26 cellular contexts compared by ENCODE assay signal in the genomic region with DNA sequence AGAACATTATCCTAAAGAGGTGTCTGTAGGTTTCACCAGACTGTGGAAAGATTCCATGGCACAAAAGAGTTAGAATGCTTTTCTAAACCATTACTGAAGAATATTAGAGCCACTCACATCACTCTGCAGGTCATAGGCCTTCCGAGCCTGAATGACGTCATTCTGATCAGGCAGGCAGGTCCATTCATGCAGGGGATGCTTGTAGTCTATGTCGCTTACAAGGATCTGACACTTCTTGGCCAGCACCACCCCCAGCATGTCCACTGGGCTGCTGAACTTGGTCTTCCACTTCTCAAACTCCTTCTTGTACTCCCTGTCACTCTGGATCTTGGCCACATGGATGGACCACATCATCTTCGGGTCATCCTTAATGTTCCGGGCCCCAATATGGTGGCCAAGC.
A peak's percentile ranks its signal among the peaks of the same experiment; 100 is the strongest.
DNase-seq lines count a peak whose midpoint lies in the region; ATAC-seq, FAIRE-seq and TF ChIP-seq lines count a peak whose summit lies in the region.
"Had no signal": no experiment of that assay in that cellular context is flagged by ENCODE, and none has a peak within 500 bp of the region (broad histone marks: within the 10 kb centered on the region; RNA-seq: fewer than 3 reads in every experiment).

No MANE protein-coding gene starts in this region.

- peaks cover 4% of the 10 kb centered on the region for H3K27me3 Mint-ChIP-seq in T-helper 1 cell treated with Interleukin-12 subunit alpha and Interleukin-12 subunit beta and Interleukin-4 antibody, amounts not matched to agents 30 μg/mL and 1 μg/mL, for 36 hours (ENCODE audit: low read depth)
- peaks cover 3% of the 10 kb centered on the region for H3K27me3 Mint-ChIP-seq in activated naive CD8-positive, alpha-beta T cell treated with anti-CD3 and anti-CD28 coated beads, Interleukin-2, amount 10 ng/mL, durations not matched to agents 7 days and 5 days
- H3K27me3 Mint-ChIP-seq in activated naive CD8-positive, alpha-beta T cell treated with anti-CD3 and anti-CD28 coated beads for 36 hours: no peaks in the 10 kb centered on the region
- H3K27me3 Mint-ChIP-seq in glutamatergic neuron (ENCODE audit: unreplicated experiment): peaks cover 1% of the 10 kb centered on the region
- H3K27me3 Mint-ChIP-seq: B cell; CD8-positive, alpha-beta memory T cell had no signal

- no peak overlapping the region for H3K9ac ChIP-seq in GM12878 (ENCODE audit: control insufficient read depth, insufficient read depth, low read length)

- SMC1A ChIA-PET in GM12878 (lab: Charles Lee; ENCODE audit: uncharacterized antibody, unreplicated experiment): no interaction called here

- no peak for TF ChIP-seq CTCF in GM12878 (IDR thresholded peaks at IDR 0.05 in 2 of 3, conservative IDR thresholded peaks at IDR 0.05 in 1 of 3; ENCODE audit: control insufficient read depth in 2 of 3, extremely low read depth in 1 of 3, insufficient read depth in 1 of 3, low read depth in 3 of 3, low read length in 3 of 3)
- TF ChIP-seq CTCF in glutamatergic neuron (IDR thresholded peaks at IDR 0.05; ENCODE audit: partially characterized antibody, unreplicated experiment): no peak

- BruUV-seq in GM12878 (replicated peaks; lab: Mats Ljungman, UMichigan): no TSS peak

- peaks cover 5% of the 10 kb centered on the region for H3K36me3 Mint-ChIP-seq in T-helper 1 cell treated with Interleukin-12 subunit alpha and Interleukin-12 subunit beta and Interleukin-4 antibody, amounts not matched to agents 30 μg/mL and 1 μg/mL, for 36 hours (ENCODE audit: low read depth)
- H3K36me3 Mint-ChIP-seq in activated naive CD8-positive, alpha-beta T cell treated with anti-CD3 and anti-CD28 coated beads, Interleukin-2, amount 10 ng/mL, durations not matched to agents 7 days and 5 days: peaks cover 11% of the 10 kb centered on the region
- H3K36me3 Mint-ChIP-seq in activated naive CD8-positive, alpha-beta T cell treated with anti-CD3 and anti-CD28 coated beads for 36 hours: peaks cover 2% of the 10 kb centered on the region
- H3K36me3 Mint-ChIP-seq in glutamatergic neuron (ENCODE audit: unreplicated experiment): no peaks in the 10 kb centered on the region

- TF ChIP-seq RAD21 in GM12878 (IDR thresholded peaks at IDR 0.05; ENCODE audit: insufficient read depth, low read depth, low read length): no peak

- intact Hi-C loops in GM12878 (cut with micrococcal nuclease; ENCODE audit: unreplicated experiment): loop anchor here (10.0 kb wide), 1 partner anchor 331 kb away; no protein-coding TSS in a partner anchor

- no peak for TF ChIP-seq EP300 in GM12878 (IDR thresholded peaks at IDR 0.05; ENCODE audit: borderline replicate concordance in 1 of 2, control insufficient read depth in 1 of 2, low read depth in 2 of 2, low read length in 2 of 2)

- H3K4me2 ChIP-seq in GM12878 (ENCODE audit: control insufficient read depth, insufficient read depth): no peak overlapping the region

- 83% methylated on average over 5 of the region's 5 CpGs for WGBS in GM12878 (ENCODE audit: insufficient coverage, insufficient replicate concordance, low lambda C conversion rate, missing lambda C conversion rate)

- H4K20me1 ChIP-seq in GM12878 (ENCODE audit: control insufficient read depth, insufficient read depth): no peaks in the 10 kb centered on the region

- POLR2A ChIA-PET in activated naive CD8-positive, alpha-beta T cell treated with anti-CD3 and anti-CD28 coated beads, Interleukin-2, amount 10 ng/mL, durations not matched to agents 7 days and 5 days (lab: Charles Lee): no interaction called here
- POLR2A ChIA-PET in GM12878 (lab: Charles Lee): no interaction called here

- no peak for TF ChIP-seq POLR2A in GM12878 (IDR thresholded peaks at IDR 0.05; ENCODE audit: low read depth, low read length)

- peaks cover 15% of the 10 kb centered on the region for H3K4me1 Mint-ChIP-seq in T-helper 1 cell treated with Interleukin-12 subunit alpha and Interleukin-12 subunit beta and Interleukin-4 antibody, amounts not matched to agents 30 μg/mL and 1 μg/mL, for 36 hours (ENCODE audit: low read depth)
- H3K4me1 Mint-ChIP-seq in activated naive CD8-positive, alpha-beta T cell treated with anti-CD3 and anti-CD28 coated beads, Interleukin-2, amount 10 ng/mL, durations not matched to agents 7 days and 5 days: peaks cover 14% of the 10 kb centered on the region
- H3K4me1 Mint-ChIP-seq in activated naive CD8-positive, alpha-beta T cell treated with anti-CD3 and anti-CD28 coated beads for 36 hours: peaks cover 7% of the 10 kb centered on the region
- no peaks in the 10 kb centered on the region for H3K4me1 Mint-ChIP-seq in glutamatergic neuron (ENCODE audit: low read depth, unreplicated experiment)

- H3K79me2 ChIP-seq in GM12878 (ENCODE audit: control insufficient read depth, insufficient read depth, low read length): no peaks in the 10 kb centered on the region

- peak overlapping the region; percentile 22 for H3K4me3 Mint-ChIP-seq in T-helper 1 cell treated with Interleukin-12 subunit alpha and Interleukin-12 subunit beta and Interleukin-4 antibody, amounts not matched to agents 30 μg/mL and 1 μg/mL, for 36 hours
- no peak overlapping the region for H3K4me3 Mint-ChIP-seq in activated naive CD8-positive, alpha-beta T cell treated with anti-CD3 and anti-CD28 coated beads, Interleukin-2, amount 10 ng/mL, durations not matched to agents 7 days and 5 days
- no peak overlapping the region for H3K4me3 Mint-ChIP-seq in activated naive CD8-positive, alpha-beta T cell treated with anti-CD3 and anti-CD28 coated beads for 36 hours
- no peak overlapping the region for H3K4me3 Mint-ChIP-seq in glutamatergic neuron (ENCODE audit: unreplicated experiment)
- H3K4me3 Mint-ChIP-seq: B cell; CD8-positive, alpha-beta memory T cell; HFFc6 had no signal

- no peak for FAIRE-seq in GM12878 (lab: Jason Lieb, UNC)
- FAIRE-seq: HTR-8/SVneo, RCC 7860 had no signal

- H3K27ac ChIP-seq in GM12878 (ENCODE audit: control insufficient read depth, insufficient read depth): no peak overlapping the region
- H3K27ac ChIP-seq: 22Rv1, C4-2B had no signal

- DNase-seq in T-helper 1 cell (no peak), GM12878 (ENCODE audit: low read depth, low spot score) (no peak), glutamatergic neuron (no peak), T-helper 9 cell (no peak)
- no peak for DNase-seq in activated naive CD8-positive, alpha-beta T cell treated with anti-CD3 and anti-CD28 coated beads, Interleukin-2, amount 10 ng/mL, durations not matched to agents 7 days and 5 days
- DNase-seq in activated naive CD8-positive, alpha-beta T cell treated with anti-CD3 and anti-CD28 coated beads for 36 hours: no peak
- DNase-seq: Calu3; CD8-positive, alpha-beta memory T cell; DMS153; DND-41; GOT3; HFFc6; KG1; MM.1S; NCI-H2029; NCI-H446; NCI-H524 treated with DMSO at 0.1 percent for 48 hours; NCI-H774 had no signal

- in situ Hi-C loops in GM12878 (cut with MboI): no loop called here

- no peak overlapping the region for H3K27ac Mint-ChIP-seq in T-helper 1 cell treated with Interleukin-12 subunit alpha and Interleukin-12 subunit beta and Interleukin-4 antibody, amounts not matched to agents 30 μg/mL and 1 μg/mL, for 36 hours
- peak overlapping the region; percentile 34 for H3K27ac Mint-ChIP-seq in activated naive CD8-positive, alpha-beta T cell treated with anti-CD3 and anti-CD28 coated beads, Interleukin-2, amount 10 ng/mL, durations not matched to agents 7 days and 5 days
- no peak overlapping the region for H3K27ac Mint-ChIP-seq in activated naive CD8-positive, alpha-beta T cell treated with anti-CD3 and anti-CD28 coated beads for 36 hours
- peak overlapping the region; percentile 65 for H3K27ac Mint-ChIP-seq in glutamatergic neuron (ENCODE audit: unreplicated experiment)
- H3K27ac Mint-ChIP-seq: B cell, HFFc6 had no signal

- RAD21 ChIA-PET in GM12878 (lab: Charles Lee; ENCODE audit: unreplicated experiment): no interaction called here

- no peak for ATAC-seq in activated naive CD8-positive, alpha-beta T cell treated with anti-CD3 and anti-CD28 coated beads, Interleukin-2, amount 10 ng/mL, durations not matched to agents 7 days and 5 days (ENCODE audit: low read depth)
- ATAC-seq in GM12878 (no peak), GM21423 (IDR thresholded peaks at IDR 0.05; ENCODE audit: unreplicated experiment) (no peak)

- H3K36me3 ChIP-seq in GM12878 (ENCODE audit: control insufficient read depth in 2 of 2, insufficient read depth in 2 of 2, low read length in 1 of 2): no peaks in the 10 kb centered on the region
- H3K36me3 ChIP-seq: HAP-1 had no signal

- CTCF ChIA-PET in GM12878 (lab: Yijun Ruan, JAX): interaction anchor here (1.5 kb wide), 1 partner anchor 10 kb away, joined by 3 read pairs; no protein-coding TSS in a partner anchor

- H2AFZ ChIP-seq in GM12878 (ENCODE audit: control insufficient read depth, low read depth, low read length): no peak overlapping the region

- no peaks in the 10 kb centered on the region for H3K9me3 ChIP-seq in GM12878 (replicated peaks; ENCODE audit: control insufficient read depth, insufficient read depth, low read length)
- H3K9me3 ChIP-seq: HAP-1 had no signal

- no peaks in the 10 kb centered on the region for H3K4me1 ChIP-seq in GM12878 (ENCODE audit: control insufficient read depth, insufficient read depth, low read length)
- H3K4me1 ChIP-seq: HAP-1 had no signal

- H3K9me3 Mint-ChIP-seq in T-helper 1 cell treated with Interleukin-12 subunit alpha and Interleukin-12 subunit beta and Interleukin-4 antibody, amounts not matched to agents 30 μg/mL and 1 μg/mL, for 36 hours: no peaks in the 10 kb centered on the region
- H3K9me3 Mint-ChIP-seq in activated naive CD8-positive, alpha-beta T cell treated with anti-CD3 and anti-CD28 coated beads, Interleukin-2, amount 10 ng/mL, durations not matched to agents 7 days and 5 days: peaks cover 4% of the 10 kb centered on the region
- no peaks in the 10 kb centered on the region for H3K9me3 Mint-ChIP-seq in activated naive CD8-positive, alpha-beta T cell treated with anti-CD3 and anti-CD28 coated beads for 36 hours
- H3K9me3 Mint-ChIP-seq in glutamatergic neuron (ENCODE audit: unreplicated experiment): no peaks in the 10 kb centered on the region
- H3K9me3 Mint-ChIP-seq: CD8-positive, alpha-beta memory T cell; HFFc6 had no signal

- no peaks in the 10 kb centered on the region for H3K27me3 ChIP-seq in GM12878 (replicated peaks in 1 of 2; ENCODE audit: control insufficient read depth in 2 of 2, insufficient read depth in 2 of 2, low read length in 1 of 2)

- H3K4me3 ChIP-seq in GM12878: no peak overlapping the region
- H3K4me3 ChIP-seq: HAP-1 had no signal

TF ChIP-seq in GM12878, 131 proteins besides CTCF, POLR2A, EP300 and RAD21 (continues in another document):
- peak; percentile 46; the same call in 1 of the 2 replicates for TF ChIP-seq ATF7 (IDR thresholded peaks at IDR 0.05; ENCODE audit: low read depth)
- no peak for TF ChIP-seq ZBED1 (IDR thresholded peaks at IDR 0.05; ENCODE audit: borderline replicate concordance)
- TF ChIP-seq, protein P1, sequence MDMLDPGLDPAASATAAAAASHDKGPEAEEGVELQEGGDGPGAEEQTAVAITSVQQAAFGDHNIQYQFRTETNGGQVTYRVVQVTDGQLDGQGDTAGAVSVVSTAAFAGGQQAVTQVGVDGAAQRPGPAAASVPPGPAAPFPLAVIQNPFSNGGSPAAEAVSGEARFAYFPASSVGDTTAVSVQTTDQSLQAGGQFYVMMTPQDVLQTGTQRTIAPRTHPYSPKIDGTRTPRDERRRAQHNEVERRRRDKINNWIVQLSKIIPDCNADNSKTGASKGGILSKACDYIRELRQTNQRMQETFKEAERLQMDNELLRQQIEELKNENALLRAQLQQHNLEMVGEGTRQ (IDR thresholded peaks at IDR 0.05; ENCODE audit: borderline replicate concordance, low read depth, low read length): no peak

Comparison
In these comparisons a context has a peak if more than half of its experiments do, and no peak if none do; other contexts are left out.
1. H3K27ac Mint-ChIP-seq: peak in activated naive CD8-positive, alpha-beta T cell treated with anti-CD3 and anti-CD28 coated beads, Interleukin-2, amount 10 ng/mL, durations not matched to agents 7 days and 5 days (single experiment) and glutamatergic neuron (single experiment); none in T-helper 1 cell treated with Interleukin-12 subunit alpha and Interleukin-12 subunit beta and Interleukin-4 antibody, amounts not matched to agents 30 μg/mL and 1 μg/mL, for 36 hours (single experiment) and activated naive CD8-positive, alpha-beta T cell treated with anti-CD3 and anti-CD28 coated beads for 36 hours (single experiment).